1 cellular context compared by ENCODE assay signal in the genomic region with DNA sequence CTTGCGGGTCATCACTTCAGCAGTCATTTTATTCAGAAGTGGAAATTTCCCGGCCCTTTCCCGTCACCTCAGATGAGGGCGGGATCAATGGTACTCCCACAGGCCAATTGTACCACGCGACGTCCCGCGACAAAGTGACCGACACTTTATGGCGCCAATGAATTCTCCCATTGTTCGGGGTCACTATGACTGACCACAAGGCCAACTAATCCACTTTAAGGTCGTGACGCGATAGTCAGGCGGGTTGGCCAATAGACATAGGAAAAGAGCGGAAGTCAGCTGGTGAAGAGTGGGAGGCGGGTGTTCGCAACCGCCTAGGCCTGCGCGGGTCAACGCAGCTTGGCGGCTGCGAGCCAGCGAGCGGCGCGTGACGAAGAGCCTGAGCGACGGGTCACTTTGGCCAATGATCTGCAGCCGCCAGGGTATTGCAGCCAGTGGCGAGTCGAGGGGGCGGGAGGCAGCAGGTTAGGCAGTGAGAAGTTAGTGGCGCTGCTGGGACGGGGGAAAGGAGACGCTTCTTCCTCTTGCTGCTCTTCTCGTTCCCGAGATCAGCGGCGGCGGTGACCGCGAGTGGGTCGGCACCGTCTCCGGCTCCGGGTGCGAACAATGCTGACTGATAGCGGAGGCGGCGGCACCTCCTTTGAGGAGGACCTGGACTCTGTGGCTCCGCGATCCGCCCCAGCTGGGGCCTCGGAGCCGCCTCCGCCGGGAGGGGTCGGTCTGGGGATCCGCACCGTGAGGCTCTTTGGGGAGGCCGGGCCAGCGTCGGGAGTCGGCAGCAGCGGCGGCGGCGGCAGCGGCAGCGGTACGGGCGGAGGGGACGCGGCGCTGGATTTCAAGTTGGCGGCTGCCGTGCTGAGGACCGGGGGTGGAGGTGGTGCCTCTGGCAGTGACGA.
A peak's percentile ranks its signal among the peaks of the same experiment; 100 is the strongest.
TF ChIP-seq lines count a peak whose summit lies in the region.

A gene with protein sequence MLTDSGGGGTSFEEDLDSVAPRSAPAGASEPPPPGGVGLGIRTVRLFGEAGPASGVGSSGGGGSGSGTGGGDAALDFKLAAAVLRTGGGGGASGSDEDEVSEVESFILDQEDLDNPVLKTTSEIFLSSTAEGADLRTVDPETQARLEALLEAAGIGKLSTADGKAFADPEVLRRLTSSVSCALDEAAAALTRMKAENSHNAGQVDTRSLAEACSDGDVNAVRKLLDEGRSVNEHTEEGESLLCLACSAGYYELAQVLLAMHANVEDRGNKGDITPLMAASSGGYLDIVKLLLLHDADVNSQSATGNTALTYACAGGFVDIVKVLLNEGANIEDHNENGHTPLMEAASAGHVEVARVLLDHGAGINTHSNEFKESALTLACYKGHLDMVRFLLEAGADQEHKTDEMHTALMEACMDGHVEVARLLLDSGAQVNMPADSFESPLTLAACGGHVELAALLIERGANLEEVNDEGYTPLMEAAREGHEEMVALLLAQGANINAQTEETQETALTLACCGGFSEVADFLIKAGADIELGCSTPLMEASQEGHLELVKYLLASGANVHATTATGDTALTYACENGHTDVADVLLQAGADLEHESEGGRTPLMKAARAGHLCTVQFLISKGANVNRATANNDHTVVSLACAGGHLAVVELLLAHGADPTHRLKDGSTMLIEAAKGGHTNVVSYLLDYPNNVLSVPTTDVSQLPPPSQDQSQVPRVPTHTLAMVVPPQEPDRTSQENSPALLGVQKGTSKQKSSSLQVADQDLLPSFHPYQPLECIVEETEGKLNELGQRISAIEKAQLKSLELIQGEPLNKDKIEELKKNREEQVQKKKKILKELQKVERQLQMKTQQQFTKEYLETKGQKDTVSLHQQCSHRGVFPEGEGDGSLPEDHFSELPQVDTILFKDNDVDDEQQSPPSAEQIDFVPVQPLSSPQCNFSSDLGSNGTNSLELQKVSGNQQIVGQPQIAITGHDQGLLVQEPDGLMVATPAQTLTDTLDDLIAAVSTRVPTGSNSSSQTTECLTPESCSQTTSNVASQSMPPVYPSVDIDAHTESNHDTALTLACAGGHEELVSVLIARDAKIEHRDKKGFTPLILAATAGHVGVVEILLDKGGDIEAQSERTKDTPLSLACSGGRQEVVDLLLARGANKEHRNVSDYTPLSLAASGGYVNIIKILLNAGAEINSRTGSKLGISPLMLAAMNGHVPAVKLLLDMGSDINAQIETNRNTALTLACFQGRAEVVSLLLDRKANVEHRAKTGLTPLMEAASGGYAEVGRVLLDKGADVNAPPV (N-terminal part only) (plus strand): TSS at position 472 of the 896 bp plus-strand sequence. CDS start 135 bp downstream, at position 607.

TF ChIP-seq in K562, 482 proteins besides CTCF, POLR2A, EP300 and RAD21 (continued from another document and continues in another):
- TF ChIP-seq, protein P1, sequence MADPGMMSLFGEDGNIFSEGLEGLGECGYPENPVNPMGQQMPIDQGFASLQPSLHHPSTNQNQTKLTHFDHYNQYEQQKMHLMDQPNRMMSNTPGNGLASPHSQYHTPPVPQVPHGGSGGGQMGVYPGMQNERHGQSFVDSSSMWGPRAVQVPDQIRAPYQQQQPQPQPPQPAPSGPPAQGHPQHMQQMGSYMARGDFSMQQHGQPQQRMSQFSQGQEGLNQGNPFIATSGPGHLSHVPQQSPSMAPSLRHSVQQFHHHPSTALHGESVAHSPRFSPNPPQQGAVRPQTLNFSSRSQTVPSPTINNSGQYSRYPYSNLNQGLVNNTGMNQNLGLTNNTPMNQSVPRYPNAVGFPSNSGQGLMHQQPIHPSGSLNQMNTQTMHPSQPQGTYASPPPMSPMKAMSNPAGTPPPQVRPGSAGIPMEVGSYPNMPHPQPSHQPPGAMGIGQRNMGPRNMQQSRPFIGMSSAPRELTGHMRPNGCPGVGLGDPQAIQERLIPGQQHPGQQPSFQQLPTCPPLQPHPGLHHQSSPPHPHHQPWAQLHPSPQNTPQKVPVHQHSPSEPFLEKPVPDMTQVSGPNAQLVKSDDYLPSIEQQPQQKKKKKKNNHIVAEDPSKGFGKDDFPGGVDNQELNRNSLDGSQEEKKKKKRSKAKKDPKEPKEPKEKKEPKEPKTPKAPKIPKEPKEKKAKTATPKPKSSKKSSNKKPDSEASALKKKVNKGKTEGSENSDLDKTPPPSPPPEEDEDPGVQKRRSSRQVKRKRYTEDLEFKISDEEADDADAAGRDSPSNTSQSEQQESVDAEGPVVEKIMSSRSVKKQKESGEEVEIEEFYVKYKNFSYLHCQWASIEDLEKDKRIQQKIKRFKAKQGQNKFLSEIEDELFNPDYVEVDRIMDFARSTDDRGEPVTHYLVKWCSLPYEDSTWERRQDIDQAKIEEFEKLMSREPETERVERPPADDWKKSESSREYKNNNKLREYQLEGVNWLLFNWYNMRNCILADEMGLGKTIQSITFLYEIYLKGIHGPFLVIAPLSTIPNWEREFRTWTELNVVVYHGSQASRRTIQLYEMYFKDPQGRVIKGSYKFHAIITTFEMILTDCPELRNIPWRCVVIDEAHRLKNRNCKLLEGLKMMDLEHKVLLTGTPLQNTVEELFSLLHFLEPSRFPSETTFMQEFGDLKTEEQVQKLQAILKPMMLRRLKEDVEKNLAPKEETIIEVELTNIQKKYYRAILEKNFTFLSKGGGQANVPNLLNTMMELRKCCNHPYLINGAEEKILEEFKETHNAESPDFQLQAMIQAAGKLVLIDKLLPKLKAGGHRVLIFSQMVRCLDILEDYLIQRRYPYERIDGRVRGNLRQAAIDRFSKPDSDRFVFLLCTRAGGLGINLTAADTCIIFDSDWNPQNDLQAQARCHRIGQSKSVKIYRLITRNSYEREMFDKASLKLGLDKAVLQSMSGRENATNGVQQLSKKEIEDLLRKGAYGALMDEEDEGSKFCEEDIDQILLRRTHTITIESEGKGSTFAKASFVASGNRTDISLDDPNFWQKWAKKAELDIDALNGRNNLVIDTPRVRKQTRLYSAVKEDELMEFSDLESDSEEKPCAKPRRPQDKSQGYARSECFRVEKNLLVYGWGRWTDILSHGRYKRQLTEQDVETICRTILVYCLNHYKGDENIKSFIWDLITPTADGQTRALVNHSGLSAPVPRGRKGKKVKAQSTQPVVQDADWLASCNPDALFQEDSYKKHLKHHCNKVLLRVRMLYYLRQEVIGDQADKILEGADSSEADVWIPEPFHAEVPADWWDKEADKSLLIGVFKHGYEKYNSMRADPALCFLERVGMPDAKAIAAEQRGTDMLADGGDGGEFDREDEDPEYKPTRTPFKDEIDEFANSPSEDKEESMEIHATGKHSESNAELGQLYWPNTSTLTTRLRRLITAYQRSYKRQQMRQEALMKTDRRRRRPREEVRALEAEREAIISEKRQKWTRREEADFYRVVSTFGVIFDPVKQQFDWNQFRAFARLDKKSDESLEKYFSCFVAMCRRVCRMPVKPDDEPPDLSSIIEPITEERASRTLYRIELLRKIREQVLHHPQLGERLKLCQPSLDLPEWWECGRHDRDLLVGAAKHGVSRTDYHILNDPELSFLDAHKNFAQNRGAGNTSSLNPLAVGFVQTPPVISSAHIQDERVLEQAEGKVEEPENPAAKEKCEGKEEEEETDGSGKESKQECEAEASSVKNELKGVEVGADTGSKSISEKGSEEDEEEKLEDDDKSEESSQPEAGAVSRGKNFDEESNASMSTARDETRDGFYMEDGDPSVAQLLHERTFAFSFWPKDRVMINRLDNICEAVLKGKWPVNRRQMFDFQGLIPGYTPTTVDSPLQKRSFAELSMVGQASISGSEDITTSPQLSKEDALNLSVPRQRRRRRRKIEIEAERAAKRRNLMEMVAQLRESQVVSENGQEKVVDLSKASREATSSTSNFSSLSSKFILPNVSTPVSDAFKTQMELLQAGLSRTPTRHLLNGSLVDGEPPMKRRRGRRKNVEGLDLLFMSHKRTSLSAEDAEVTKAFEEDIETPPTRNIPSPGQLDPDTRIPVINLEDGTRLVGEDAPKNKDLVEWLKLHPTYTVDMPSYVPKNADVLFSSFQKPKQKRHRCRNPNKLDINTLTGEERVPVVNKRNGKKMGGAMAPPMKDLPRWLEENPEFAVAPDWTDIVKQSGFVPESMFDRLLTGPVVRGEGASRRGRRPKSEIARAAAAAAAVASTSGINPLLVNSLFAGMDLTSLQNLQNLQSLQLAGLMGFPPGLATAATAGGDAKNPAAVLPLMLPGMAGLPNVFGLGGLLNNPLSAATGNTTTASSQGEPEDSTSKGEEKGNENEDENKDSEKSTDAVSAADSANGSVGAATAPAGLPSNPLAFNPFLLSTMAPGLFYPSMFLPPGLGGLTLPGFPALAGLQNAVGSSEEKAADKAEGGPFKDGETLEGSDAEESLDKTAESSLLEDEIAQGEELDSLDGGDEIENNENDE (IDR thresholded peaks at IDR 0.05; ENCODE audit: low read depth, low read length) = no peak
- no peak for TF ChIP-seq ZNF197 (CRISPR knock-in tag; IDR thresholded peaks at IDR 0.05; ENCODE audit: low read depth)
- peak; percentile 99 for TF ChIP-seq NEUROD1 (IDR thresholded peaks at IDR 0.05; ENCODE audit: borderline replicate concordance, low read depth, low read length, partially characterized antibody)
- peak in 1 of 2 experiments; percentile 4; a peak in 1 of 4 replicates for TF ChIP-seq KDM4B (IDR thresholded peaks at IDR 0.05; ENCODE audit: borderline replicate concordance in 2 of 2, low read depth in 1 of 2)
- TF ChIP-seq SAFB (IDR thresholded peaks at IDR 0.05; ENCODE audit: borderline replicate concordance, low read depth, low read length) = no peak
- TF ChIP-seq, protein P2, sequence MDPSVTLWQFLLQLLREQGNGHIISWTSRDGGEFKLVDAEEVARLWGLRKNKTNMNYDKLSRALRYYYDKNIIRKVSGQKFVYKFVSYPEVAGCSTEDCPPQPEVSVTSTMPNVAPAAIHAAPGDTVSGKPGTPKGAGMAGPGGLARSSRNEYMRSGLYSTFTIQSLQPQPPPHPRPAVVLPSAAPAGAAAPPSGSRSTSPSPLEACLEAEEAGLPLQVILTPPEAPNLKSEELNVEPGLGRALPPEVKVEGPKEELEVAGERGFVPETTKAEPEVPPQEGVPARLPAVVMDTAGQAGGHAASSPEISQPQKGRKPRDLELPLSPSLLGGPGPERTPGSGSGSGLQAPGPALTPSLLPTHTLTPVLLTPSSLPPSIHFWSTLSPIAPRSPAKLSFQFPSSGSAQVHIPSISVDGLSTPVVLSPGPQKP (CRISPR knock-in tag; IDR thresholded peaks at IDR 0.05) = no peak
- TF ChIP-seq FUS (optimal IDR thresholded peaks at IDR 0.05; ENCODE audit: low read depth, low read length) = no peak
- no peak for TF ChIP-seq KAT7 (CRISPR knock-in tag; IDR thresholded peaks at IDR 0.05; ENCODE audit: borderline replicate concordance)
- TF ChIP-seq SMARCA5 (IDR thresholded peaks at IDR 0.05) = no peak
- no peak for TF ChIP-seq HLTF (IDR thresholded peaks at IDR 0.05)
- TF ChIP-seq, protein P3, sequence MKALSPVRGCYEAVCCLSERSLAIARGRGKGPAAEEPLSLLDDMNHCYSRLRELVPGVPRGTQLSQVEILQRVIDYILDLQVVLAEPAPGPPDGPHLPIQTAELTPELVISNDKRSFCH (CRISPR knock-in tag; IDR thresholded peaks at IDR 0.05) = no peak
- TF ChIP-seq, protein P3 (tag; IDR thresholded peaks at IDR 0.05) = peak; percentile 73
- peak; percentile 89 for TF ChIP-seq OTX1 (CRISPR knock-in tag; IDR thresholded peaks at IDR 0.05)
- TF ChIP-seq MAFK (IDR thresholded peaks at IDR 0.05; ENCODE audit: low read length) = no peak
- TF ChIP-seq HMGN3 (IDR thresholded peaks at IDR 0.05; ENCODE audit: borderline replicate concordance, extremely low read depth, insufficient read length, low read depth, low read length) = peak; percentile 42
- TF ChIP-seq, protein P4, sequence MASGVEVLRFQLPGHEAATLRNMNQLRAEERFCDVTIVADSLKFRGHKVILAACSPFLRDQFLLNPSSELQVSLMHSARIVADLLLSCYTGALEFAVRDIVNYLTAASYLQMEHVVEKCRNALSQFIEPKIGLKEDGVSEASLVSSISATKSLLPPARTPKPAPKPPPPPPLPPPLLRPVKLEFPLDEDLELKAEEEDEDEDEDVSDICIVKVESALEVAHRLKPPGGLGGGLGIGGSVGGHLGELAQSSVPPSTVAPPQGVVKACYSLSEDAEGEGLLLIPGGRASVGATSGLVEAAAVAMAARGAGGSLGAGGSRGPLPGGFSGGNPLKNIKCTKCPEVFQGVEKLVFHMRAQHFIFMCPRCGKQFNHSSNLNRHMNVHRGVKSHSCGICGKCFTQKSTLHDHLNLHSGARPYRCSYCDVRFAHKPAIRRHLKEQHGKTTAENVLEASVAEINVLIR (CRISPR knock-in tag; IDR thresholded peaks at IDR 0.05) = peak; percentile 91
- TF ChIP-seq, protein P5, sequence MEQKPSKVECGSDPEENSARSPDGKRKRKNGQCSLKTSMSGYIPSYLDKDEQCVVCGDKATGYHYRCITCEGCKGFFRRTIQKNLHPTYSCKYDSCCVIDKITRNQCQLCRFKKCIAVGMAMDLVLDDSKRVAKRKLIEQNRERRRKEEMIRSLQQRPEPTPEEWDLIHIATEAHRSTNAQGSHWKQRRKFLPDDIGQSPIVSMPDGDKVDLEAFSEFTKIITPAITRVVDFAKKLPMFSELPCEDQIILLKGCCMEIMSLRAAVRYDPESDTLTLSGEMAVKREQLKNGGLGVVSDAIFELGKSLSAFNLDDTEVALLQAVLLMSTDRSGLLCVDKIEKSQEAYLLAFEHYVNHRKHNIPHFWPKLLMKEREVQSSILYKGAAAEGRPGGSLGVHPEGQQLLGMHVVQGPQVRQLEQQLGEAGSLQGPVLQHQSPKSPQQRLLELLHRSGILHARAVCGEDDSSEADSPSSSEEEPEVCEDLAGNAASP (IDR thresholded peaks at IDR 0.05) = no peak
- TF ChIP-seq MYNN (IDR thresholded peaks at IDR 0.05) = no peak
- TF ChIP-seq MYNN (CRISPR knock-in tag; IDR thresholded peaks at IDR 0.05) = no peak
- TF ChIP-seq, protein P6, sequence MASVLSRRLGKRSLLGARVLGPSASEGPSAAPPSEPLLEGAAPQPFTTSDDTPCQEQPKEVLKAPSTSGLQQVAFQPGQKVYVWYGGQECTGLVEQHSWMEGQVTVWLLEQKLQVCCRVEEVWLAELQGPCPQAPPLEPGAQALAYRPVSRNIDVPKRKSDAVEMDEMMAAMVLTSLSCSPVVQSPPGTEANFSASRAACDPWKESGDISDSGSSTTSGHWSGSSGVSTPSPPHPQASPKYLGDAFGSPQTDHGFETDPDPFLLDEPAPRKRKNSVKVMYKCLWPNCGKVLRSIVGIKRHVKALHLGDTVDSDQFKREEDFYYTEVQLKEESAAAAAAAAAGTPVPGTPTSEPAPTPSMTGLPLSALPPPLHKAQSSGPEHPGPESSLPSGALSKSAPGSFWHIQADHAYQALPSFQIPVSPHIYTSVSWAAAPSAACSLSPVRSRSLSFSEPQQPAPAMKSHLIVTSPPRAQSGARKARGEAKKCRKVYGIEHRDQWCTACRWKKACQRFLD (CRISPR knock-in tag; IDR thresholded peaks at IDR 0.05) = no peak
- peak; percentile 97 for TF ChIP-seq RBM25 (IDR thresholded peaks at IDR 0.05; ENCODE audit: low read depth, low read length, severe bottlenecking)
- TF ChIP-seq, protein P7, sequence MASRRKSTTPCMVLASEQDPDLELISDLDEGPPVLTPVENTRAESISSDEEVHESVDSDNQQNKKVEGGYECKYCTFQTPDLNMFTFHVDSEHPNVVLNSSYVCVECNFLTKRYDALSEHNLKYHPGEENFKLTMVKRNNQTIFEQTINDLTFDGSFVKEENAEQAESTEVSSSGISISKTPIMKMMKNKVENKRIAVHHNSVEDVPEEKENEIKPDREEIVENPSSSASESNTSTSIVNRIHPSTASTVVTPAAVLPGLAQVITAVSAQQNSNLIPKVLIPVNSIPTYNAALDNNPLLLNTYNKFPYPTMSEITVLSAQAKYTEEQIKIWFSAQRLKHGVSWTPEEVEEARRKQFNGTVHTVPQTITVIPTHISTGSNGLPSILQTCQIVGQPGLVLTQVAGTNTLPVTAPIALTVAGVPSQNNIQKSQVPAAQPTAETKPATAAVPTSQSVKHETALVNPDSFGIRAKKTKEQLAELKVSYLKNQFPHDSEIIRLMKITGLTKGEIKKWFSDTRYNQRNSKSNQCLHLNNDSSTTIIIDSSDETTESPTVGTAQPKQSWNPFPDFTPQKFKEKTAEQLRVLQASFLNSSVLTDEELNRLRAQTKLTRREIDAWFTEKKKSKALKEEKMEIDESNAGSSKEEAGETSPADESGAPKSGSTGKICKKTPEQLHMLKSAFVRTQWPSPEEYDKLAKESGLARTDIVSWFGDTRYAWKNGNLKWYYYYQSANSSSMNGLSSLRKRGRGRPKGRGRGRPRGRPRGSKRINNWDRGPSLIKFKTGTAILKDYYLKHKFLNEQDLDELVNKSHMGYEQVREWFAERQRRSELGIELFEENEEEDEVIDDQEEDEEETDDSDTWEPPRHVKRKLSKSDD (conservative IDR thresholded peaks at IDR 0.05; ENCODE audit: low read length) = no peak
